Comparison of ENCODE assay signal across 14 cellular contexts in the genomic region with DNA sequence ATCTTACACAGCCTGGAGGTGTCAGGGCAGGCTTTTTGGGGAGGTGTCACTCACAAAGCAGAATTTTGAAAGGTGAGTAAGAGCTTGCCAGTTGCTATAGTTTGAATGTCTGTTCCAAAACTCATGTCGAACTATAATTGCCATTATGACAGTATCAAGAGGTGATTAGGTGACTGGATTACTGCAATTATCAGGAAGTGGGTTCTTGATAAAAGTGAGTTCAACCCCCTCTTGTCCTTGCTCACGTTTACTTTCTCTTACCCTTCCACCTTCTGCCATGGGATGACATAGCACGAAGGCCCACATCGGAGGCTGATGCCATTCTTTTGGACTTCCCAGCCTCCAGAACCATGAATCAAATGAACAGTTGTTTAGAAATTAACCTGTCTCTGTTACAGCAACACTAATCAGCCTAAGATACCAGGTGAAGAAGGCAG. TPM values are rescaled to one million over a fixed set of nuclear protein-coding genes. Genes with fewer than 3 reads are reported as not detected.
DNase-seq lines count a peak whose midpoint lies in the region; ATAC-seq and TF ChIP-seq lines count a peak whose summit lies in the region.
"Had no signal": no experiment of that assay in that cellular context is flagged by ENCODE, and none has a peak within 500 bp of the region (broad histone marks: within the 10 kb centered on the region; RNA-seq: fewer than 3 reads in every experiment).

No MANE protein-coding gene starts in this region.

- H3K4me3 ChIP-seq in brain microvascular endothelial cell (ENCODE audit: low read depth, low read length) (no peak overlapping the region), mesodermal cell (ENCODE audit: extremely low read depth, insufficient read depth, low read length, poor library complexity, severe bottlenecking) (no peak overlapping the region), upper lobe of left lung (no peak overlapping the region)

- no peaks in the 10 kb centered on the region for H3K9me3 Mint-ChIP-seq in activated CD8-positive, alpha-beta T cell treated with anti-CD3 and anti-CD28 coated beads for 36 hours
- H3K9me3 Mint-ChIP-seq in activated CD8-positive, alpha-beta T cell treated with anti-CD3 and anti-CD28 coated beads, Interleukin-2, amount 10 ng/mL, durations not matched to agents 7 days and 5 days (ENCODE audit: insufficient read depth), result no peaks in the 10 kb centered on the region
- H3K9me3 Mint-ChIP-seq: central memory CD8-positive, alpha-beta T cell had no signal

- no peak overlapping the region for H3K4me3 Mint-ChIP-seq in activated CD8-positive, alpha-beta T cell treated with anti-CD3 and anti-CD28 coated beads for 36 hours
- H3K4me3 Mint-ChIP-seq in activated CD8-positive, alpha-beta T cell treated with anti-CD3 and anti-CD28 coated beads, Interleukin-2, amount 10 ng/mL, durations not matched to agents 7 days and 5 days, result no peak overlapping the region
- H3K4me3 Mint-ChIP-seq: central memory CD8-positive, alpha-beta T cell had no signal

- H3K9me3 ChIP-seq in mesodermal cell (ENCODE audit: control insufficient read depth, low read length) (peaks cover 6% of the 10 kb centered on the region), upper lobe of left lung (no peaks in the 10 kb centered on the region)

- H3K36me3 ChIP-seq in brain microvascular endothelial cell (replicated peaks) (no peaks in the 10 kb centered on the region), mesodermal cell (ENCODE audit: control insufficient read depth, insufficient read depth, low read length) (no peaks in the 10 kb centered on the region), upper lobe of left lung (no peaks in the 10 kb centered on the region)

- DNase-seq in activated CD8-positive, alpha-beta T cell treated with anti-CD3 and anti-CD28 coated beads for 36 hours, result no peak
- no peak for DNase-seq in activated CD8-positive, alpha-beta T cell treated with anti-CD3 and anti-CD28 coated beads, Interleukin-2, amount 10 ng/mL, durations not matched to agents 7 days and 5 days
- DNase-seq in brain microvascular endothelial cell (peak; percentile 16), upper lobe of left lung (no peak), NCI-H1436 (lab: John Stamatoyannopoulos, UW) (no peak), NCI-H748 treated with DMSO at 0.1 percent for 48 hours (lab: John Stamatoyannopoulos, UW) (no peak)

- peak; percentile 42 for ATAC-seq in activated CD8-positive, alpha-beta T cell treated with anti-CD3 and anti-CD28 coated beads for 36 hours
- no peak for ATAC-seq in activated CD8-positive, alpha-beta T cell treated with anti-CD3 and anti-CD28 coated beads, Interleukin-2, amount 10 ng/mL, durations not matched to agents 7 days and 5 days
- ATAC-seq in upper lobe of left lung (ENCODE audit: low FRiP score in 2 of 2), result peak in 1 of 2 donors; percentile 2
- ATAC-seq in GM21515 (IDR thresholded peaks at IDR 0.05; ENCODE audit: unreplicated experiment), result no peak

- H3K4me1 ChIP-seq in mesodermal cell (ENCODE audit: control insufficient read depth, insufficient read depth, low read length, poor library complexity, severe bottlenecking) (peaks cover 8% of the 10 kb centered on the region), upper lobe of left lung (peaks cover 3 to 12% (median 8%) of the 10 kb centered on the region in 4 donors)

- H3K27me3 Mint-ChIP-seq in activated CD8-positive, alpha-beta T cell treated with anti-CD3 and anti-CD28 coated beads for 36 hours, result peaks cover 4% of the 10 kb centered on the region
- peaks cover 4% of the 10 kb centered on the region for H3K27me3 Mint-ChIP-seq in activated CD8-positive, alpha-beta T cell treated with anti-CD3 and anti-CD28 coated beads, Interleukin-2, amount 10 ng/mL, durations not matched to agents 7 days and 5 days (ENCODE audit: low read depth)

- H3K27me3 ChIP-seq in brain microvascular endothelial cell (replicated peaks) (no peaks in the 10 kb centered on the region), upper lobe of left lung (no peaks in the 10 kb centered on the region)

- no peak overlapping the region for H3K27ac Mint-ChIP-seq in activated CD8-positive, alpha-beta T cell treated with anti-CD3 and anti-CD28 coated beads for 36 hours
- H3K27ac Mint-ChIP-seq in activated CD8-positive, alpha-beta T cell treated with anti-CD3 and anti-CD28 coated beads, Interleukin-2, amount 10 ng/mL, durations not matched to agents 7 days and 5 days, result no peak overlapping the region

- peaks cover 8% of the 10 kb centered on the region for H3K4me1 Mint-ChIP-seq in activated CD8-positive, alpha-beta T cell treated with anti-CD3 and anti-CD28 coated beads for 36 hours (ENCODE audit: low read depth)
- peaks cover 17% of the 10 kb centered on the region for H3K4me1 Mint-ChIP-seq in activated CD8-positive, alpha-beta T cell treated with anti-CD3 and anti-CD28 coated beads, Interleukin-2, amount 10 ng/mL, durations not matched to agents 7 days and 5 days (ENCODE audit: low read depth)
- H3K4me1 Mint-ChIP-seq: central memory CD8-positive, alpha-beta T cell had no signal

- in situ Hi-C loops in brain microvascular endothelial cell (cut with HindIII; ENCODE audit: low pct_ligation_motif_present, low sequenced_read_pairs), result no loop called here

- TF ChIP-seq EP300 in upper lobe of left lung (IDR thresholded peaks at IDR 0.05), result no peak

- H3K36me3 Mint-ChIP-seq in activated CD8-positive, alpha-beta T cell treated with anti-CD3 and anti-CD28 coated beads for 36 hours (ENCODE audit: low read depth), result no peaks in the 10 kb centered on the region
- H3K36me3 Mint-ChIP-seq in activated CD8-positive, alpha-beta T cell treated with anti-CD3 and anti-CD28 coated beads, Interleukin-2, amount 10 ng/mL, durations not matched to agents 7 days and 5 days (ENCODE audit: low read depth), result no peaks in the 10 kb centered on the region

- TF ChIP-seq CTCF in activated CD8-positive, alpha-beta T cell treated with anti-CD3 and anti-CD28 coated beads for 36 hours (IDR thresholded peaks at IDR 0.05), result no peak
- TF ChIP-seq CTCF in brain microvascular endothelial cell (IDR thresholded peaks at IDR 0.05; ENCODE audit: low read depth, low read length, missing control alignments) (no peak), upper lobe of left lung (IDR thresholded peaks at IDR 0.05) (no peak)

- 94 to 96% methylated on average over 4 of the region's 4 CpGs for WGBS in mesodermal cell (ENCODE audit: insufficient coverage in 2 of 2), 2 experiments
- 69 to 74% methylated on average over 4 of the region's 4 CpGs for WGBS in upper lobe of left lung, 2 donors

- no peak for TF ChIP-seq POLR2A in upper lobe of left lung (IDR thresholded peaks at IDR 0.05)

- CTCF ChIA-PET in activated CD8-positive, alpha-beta T cell treated with anti-CD3 and anti-CD28 coated beads for 36 hours (lab: Charles Lee), result no interaction called here
- CTCF ChIA-PET in activated CD8-positive, alpha-beta T cell treated with anti-CD3 and anti-CD28 coated beads, Interleukin-2, amount 10 ng/mL, durations not matched to agents 7 days and 5 days (lab: Charles Lee), result no interaction called here

- peak overlapping the region; percentile 98 for H3K27ac ChIP-seq in brain microvascular endothelial cell
- H3K27ac ChIP-seq in mesodermal cell (ENCODE audit: low read depth, low read length, severe bottlenecking), result peak overlapping the region; percentile 56
- peak overlapping the region in 3 of 4 donors; percentile 20 to 80 (median 24) for H3K27ac ChIP-seq in upper lobe of left lung
- H3K27ac ChIP-seq: KMS-11 had no signal

- intact Hi-C loops in activated CD8-positive, alpha-beta T cell treated with anti-CD3 and anti-CD28 coated beads for 36 hours (cut with micrococcal nuclease), result no loop called here

- POLR2A ChIA-PET in activated CD8-positive, alpha-beta T cell treated with anti-CD3 and anti-CD28 coated beads for 36 hours (lab: Charles Lee), result interaction anchor here (1.2 kb wide), 1 partner anchor 12 kb away, joined by 3 read pairs; a partner anchor contains a TSS
- POLR2A ChIA-PET in activated CD8-positive, alpha-beta T cell treated with anti-CD3 and anti-CD28 coated beads, Interleukin-2, amount 10 ng/mL, durations not matched to agents 7 days and 5 days (lab: Charles Lee), result no interaction called here

RNA-seq across cellular contexts. Expression of a gene that starts 4.7 kb away (rescaled TPM):
- total RNA-seq in activated CD8-positive, alpha-beta T cell treated with anti-CD3 and anti-CD28 coated beads for 36 hours, result not detected
- not detected for total RNA-seq in activated CD8-positive, alpha-beta T cell treated with anti-CD3 and anti-CD28 coated beads, Interleukin-2, amount 10 ng/mL, durations not matched to agents 7 days and 5 days
- polyA plus RNA-seq in mesodermal cell (2013, experiment 1 of 2), result not detected
- polyA plus RNA-seq in mesodermal cell (2013, experiment 2 of 2), result not detected
- not detected for total RNA-seq in upper lobe of left lung
- total RNA-seq: Daoy, fibroblast of villous mesenchyme, subcutaneous adipose tissue had no signal
- polyA plus RNA-seq: neural cell had no signal

RNA-seq across cellular contexts. Expression of a gene that starts 12.2 kb away (rescaled TPM):
- total RNA-seq in activated CD8-positive, alpha-beta T cell treated with anti-CD3 and anti-CD28 coated beads for 36 hours, result 1 to 10 TPM; 5.6 to 6.5 TPM
- 10 to 100 TPM; 10.4 to 11.7 TPM for total RNA-seq in activated CD8-positive, alpha-beta T cell treated with anti-CD3 and anti-CD28 coated beads, Interleukin-2, amount 10 ng/mL, durations not matched to agents 7 days and 5 days
- 10.3 TPM for polyA plus RNA-seq in mesodermal cell (2013, experiment 1 of 2)
- 11.5 TPM for polyA plus RNA-seq in mesodermal cell (2013, experiment 2 of 2)
- 10 to 100 TPM in 4 of 6 donors, 1 to 10 TPM in 2; 5.0 to 49.9 (median 20.9) TPM for total RNA-seq in upper lobe of left lung

RNA-seq across cellular contexts. Expression of a gene that starts 52.5 kb away (rescaled TPM):
- not detected for total RNA-seq in activated CD8-positive, alpha-beta T cell treated with anti-CD3 and anti-CD28 coated beads for 36 hours
- total RNA-seq in activated CD8-positive, alpha-beta T cell treated with anti-CD3 and anti-CD28 coated beads, Interleukin-2, amount 10 ng/mL, durations not matched to agents 7 days and 5 days, result not detected
- polyA plus RNA-seq in mesodermal cell (2013, experiment 1 of 2), result 0.48 TPM
- 0.10 TPM for polyA plus RNA-seq in mesodermal cell (2013, experiment 2 of 2)
- under 1 TPM in 3 of 6 donors, not detected in 3; 0.14 to 0.24 (median 0.15) TPM for total RNA-seq in upper lobe of left lung

Comparison
In these comparisons a context has a peak if more than half of its experiments do, and no peak if none do; other contexts are left out.
1. H3K27ac ChIP-seq: peak in every context shown above with its lines; median percentile 98 in brain microvascular endothelial cell; 56 in mesodermal cell; 24 in upper lobe of left lung.